ENCODE assay signal across 7 cellular contexts in the genomic region with DNA sequence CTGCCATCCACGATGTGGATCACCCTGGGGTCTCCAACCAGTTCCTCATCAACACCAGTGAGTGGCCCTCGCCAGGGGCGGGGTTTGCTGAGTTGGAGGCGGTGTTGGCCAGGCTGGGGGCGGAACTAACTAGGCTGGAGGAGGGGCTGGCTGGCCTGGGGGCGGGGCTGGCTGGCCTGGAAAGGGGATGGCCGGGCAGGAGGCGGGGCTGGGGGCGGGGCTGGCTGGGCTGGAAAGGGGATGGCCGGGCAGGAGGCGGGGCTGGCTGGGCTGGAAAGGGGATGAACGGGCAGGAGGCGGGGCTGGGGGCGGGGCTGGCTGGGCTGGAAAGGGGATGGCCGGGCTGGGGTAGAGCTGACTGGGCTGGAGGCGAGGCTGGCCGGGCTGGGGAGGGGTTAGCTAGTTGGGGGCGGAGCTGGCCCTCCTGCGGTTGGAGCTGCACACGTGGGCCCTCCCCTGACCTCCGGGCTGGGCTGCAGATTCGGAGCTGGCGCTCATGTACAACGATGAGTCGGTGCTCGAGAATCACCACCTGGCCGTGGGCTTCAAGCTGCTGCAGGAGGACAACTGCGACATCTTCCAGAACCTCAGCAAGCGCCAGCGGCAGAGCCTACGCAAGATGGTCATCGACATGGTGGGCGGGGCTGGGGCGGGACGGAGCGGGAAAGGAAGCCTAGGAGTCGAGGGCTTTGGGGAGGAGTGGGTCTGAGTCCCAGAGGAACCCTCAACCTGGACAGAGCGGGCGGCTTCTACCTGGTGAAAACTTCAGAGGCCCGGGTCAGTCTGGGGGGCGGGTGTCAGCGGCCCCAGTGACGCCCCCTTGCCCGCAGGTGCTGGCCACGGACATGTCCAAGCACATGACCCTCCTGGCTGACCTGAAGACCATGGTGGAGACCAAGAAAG. TPM values are rescaled to one million over a fixed set of nuclear protein-coding genes. Genes with fewer than 3 reads are reported as not detected.
DNase-seq lines count a peak whose midpoint lies in the region; ATAC-seq and TF ChIP-seq lines count a peak whose summit lies in the region.

No MANE protein-coding gene starts in this region.

- DNase-seq in NCI-H82 (lab: John Stamatoyannopoulos, UW) (peak; percentile 94), endothelial cell (ENCODE audit: low spot score) (peak; percentile 97), mesenteric fat pad (ENCODE audit: low spot score) (peak; percentile 97)
- peak; percentile 77 for DNase-seq in activated CD8-positive, alpha-beta memory T cell treated with anti-CD3 and anti-CD28 coated beads, Interleukin-2, amount 50 U/mL, for 4 hours
- DNase-seq in stimulated activated CD8-positive, alpha-beta memory T cell treated with anti-CD3 and anti-CD28 coated beads, Interleukin-12 subunit alpha, Interleukin-12 subunit beta, amount 100 ng/mL, for 4 hours (ENCODE audit: low read depth) = peak; percentile 67

- H3K36me3 Mint-ChIP-seq in endothelial cell (ENCODE audit: low read depth, unreplicated experiment) = no peaks in the 10 kb centered on the region

- no peak for TF ChIP-seq CTCF in endothelial cell (IDR thresholded peaks at IDR 0.05; ENCODE audit: unreplicated experiment)

- H3K9me3 Mint-ChIP-seq in endothelial cell (ENCODE audit: unreplicated experiment) = no peaks in the 10 kb centered on the region

- no peaks in the 10 kb centered on the region for H3K4me1 Mint-ChIP-seq in endothelial cell (ENCODE audit: unreplicated experiment)

- no peak overlapping the region for H3K4me3 Mint-ChIP-seq in endothelial cell (ENCODE audit: unreplicated experiment)

- no peak overlapping the region for H3K27ac Mint-ChIP-seq in endothelial cell (ENCODE audit: unreplicated experiment)

- ATAC-seq in GM18511 (IDR thresholded peaks at IDR 0.05; ENCODE audit: unreplicated experiment) = peak; percentile 90
- peak; percentile 89 for ATAC-seq in HG02981 (IDR thresholded peaks at IDR 0.05; ENCODE audit: unreplicated experiment)

- peaks cover 5% of the 10 kb centered on the region for H3K27me3 Mint-ChIP-seq in endothelial cell (ENCODE audit: unreplicated experiment)

RNA-seq across cellular contexts. Expression of a gene that starts 41.0 kb away (rescaled TPM):
- total RNA-seq in endothelial cell (ENCODE audit: unreplicated experiment) (0.46 TPM), mesenteric fat pad (28.5 TPM)

RNA-seq across cellular contexts. Expression of a gene that starts 41.9 kb away (rescaled TPM):
- total RNA-seq in endothelial cell (ENCODE audit: unreplicated experiment) = 56.4 TPM
- total RNA-seq in mesenteric fat pad = 71.9 TPM

RNA-seq across cellular contexts. Expression of a gene that starts 55.9 kb away (rescaled TPM):
- total RNA-seq in endothelial cell (ENCODE audit: unreplicated experiment) = not detected
- 0.13 TPM for total RNA-seq in mesenteric fat pad

RNA-seq across cellular contexts. Expression of a gene that starts 58.0 kb away (rescaled TPM):
- total RNA-seq in endothelial cell (ENCODE audit: unreplicated experiment) = 386 TPM
- 173 TPM for total RNA-seq in mesenteric fat pad

Comparison
In these comparisons a context has a peak if more than half of its experiments do, and no peak if none do; other contexts are left out.
1. Peak in every context shown above with its lines: DNase-seq and ATAC-seq.
2. RNA of a gene that starts 41.0 kb away (total RNA-seq): 28.5 TPM in mesenteric fat pad (single experiment); 0.46 TPM in endothelial cell (single experiment); every median in the first group is over 10 times any median in the second.